ENCODE assay signal across 12 cellular contexts in genomic region chrX:123206222-123206621, GRCh38.
DNase-seq lines count a peak whose midpoint lies in the region; TF ChIP-seq lines count a peak whose summit lies in the region.
"Had no signal": no experiment of that assay in that cellular context is flagged by ENCODE, and none has a peak within 500 bp of the region (broad histone marks: within the 10 kb centered on the region; RNA-seq: fewer than 3 reads in every experiment).

No MANE protein-coding gene starts in this region.

- no peak for TF ChIP-seq CTCF in GM13976 (IDR thresholded peaks at IDR 0.05; ENCODE audit: borderline replicate concordance, control extremely low read depth, extremely low read depth, insufficient read depth, missing control alignments)

- peak; percentile 63 for DNase-seq in NCI-H1694 (lab: John Stamatoyannopoulos, UW)
- peak; percentile 15 for DNase-seq in NCI-H524 treated with DMSO at 0.1 percent for 48 hours (lab: John Stamatoyannopoulos, UW)
- DNase-seq in left kidney (ENCODE audit: low read depth, low spot score): peak; percentile 87
- DNase-seq in GM13976 (ENCODE audit: low spot score): no peak
- DNase-seq in iPS-NIHi7 (ENCODE audit: extremely low spot score): no peak
- DNase-seq in COR-L47 (lab: John Stamatoyannopoulos, UW): no peak
- DNase-seq: ACHN; CD4-positive, alpha-beta T cell; DMS153; DMS79; GDM1; HCEC 1CT had no signal

- in situ Hi-C loops in GM13976 (cut with MboI; ENCODE audit: low sequenced_read_pairs, unreplicated experiment): no loop called here

Comparison
In these comparisons a context has a peak if more than half of its experiments do, and no peak if none do; other contexts are left out.
1. DNase-seq: peak in NCI-H1694 (single experiment), NCI-H524 treated with DMSO at 0.1 percent for 48 hours (single experiment) and left kidney (single experiment); none in GM13976 (single experiment), iPS-NIHi7 (single experiment) and COR-L47 (single experiment).